In the genomic region with DNA sequence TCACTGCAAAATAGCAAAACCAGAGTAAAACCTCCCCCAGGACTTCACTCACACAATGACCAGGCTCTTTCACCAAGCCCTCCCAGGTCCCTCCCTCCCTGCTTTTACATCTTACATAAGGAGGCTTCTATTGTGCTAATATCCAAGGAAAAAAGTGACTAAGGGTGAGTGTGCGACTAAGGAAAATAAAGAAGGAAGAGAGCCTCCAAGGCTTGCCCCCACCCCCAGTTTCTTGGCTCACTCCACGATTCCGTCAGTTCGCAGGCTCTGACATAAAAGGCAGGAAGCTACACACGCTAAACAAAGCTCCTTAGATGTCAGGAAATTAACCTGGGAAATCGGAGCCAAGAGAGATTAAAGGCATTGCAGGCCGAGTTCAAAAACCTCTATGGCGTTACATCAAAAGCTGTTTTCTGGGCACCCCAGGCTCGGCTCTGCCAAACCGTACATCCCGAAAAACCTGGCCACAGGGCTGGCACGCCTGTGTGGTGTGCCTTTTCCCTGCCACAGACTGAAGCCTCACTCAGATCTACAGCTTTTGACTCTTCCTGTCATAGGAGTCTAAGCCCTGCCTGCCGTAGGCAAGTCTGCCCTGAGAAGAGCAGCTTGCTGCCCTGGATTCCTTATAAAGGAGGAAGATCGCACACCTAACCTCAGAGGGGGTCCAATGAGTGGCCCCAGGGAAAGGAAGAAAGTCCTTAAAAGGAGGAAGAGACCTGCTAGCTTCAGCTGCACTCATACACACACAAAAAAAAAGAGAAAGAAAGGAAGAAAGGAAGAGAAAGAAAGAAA, we compare ENCODE assay signal across 8 cellular contexts.
A peak's percentile ranks its signal among the peaks of the same experiment; 100 is the strongest.
DNase-seq lines count a peak whose midpoint lies in the region; ATAC-seq and TF ChIP-seq lines count a peak whose summit lies in the region.

No MANE protein-coding gene starts in this region.

- H4K20me1 ChIP-seq in SK-N-SH (ENCODE audit: insufficient read depth): no peaks in the 10 kb centered on the region

- POLR2A ChIA-PET in SK-N-SH (lab: Yijun Ruan, JAX): no interaction called here

- WGBS in SK-N-SH (ENCODE audit: low lambda C conversion rate): 35% methylated on average over 14 of the region's 14 CpGs

- CTCF ChIA-PET in SK-N-SH (lab: Yijun Ruan, JAX): interaction anchor here (0.6 to 1.7 kb wide), 3 partner anchors 12 to 115 kb away, joined by 3 to 4 read pairs (median 3); no protein-coding TSS in a partner anchor

- H3K4me2 ChIP-seq in SK-N-SH (peak overlapping the region; percentile 78), parathyroid adenoma (ENCODE audit: low read length) (no peak overlapping the region)

- H3K4me3 ChIP-seq in SK-N-SH (ENCODE audit: low read depth in 2 of 2, low read length in 1 of 2) (peak overlapping the region in 1 of 2 experiments; percentile 18; a peak in 1 of 4 replicates), parathyroid adenoma (ENCODE audit: low read depth, low read length) (no peak overlapping the region)

- peaks cover 19 to 31% of the 10 kb centered on the region in 2 experiments; a peak in 3 of 4 replicates for H3K4me1 ChIP-seq in SK-N-SH (ENCODE audit: control insufficient read depth in 1 of 2, insufficient read depth in 2 of 2, low read depth in 1 of 2, low read length in 1 of 2)
- H3K4me1 ChIP-seq in parathyroid adenoma: no peaks in the 10 kb centered on the region

- peak in 1 of 2 experiments; percentile 76; a peak in 2 of 4 replicates for TF ChIP-seq EP300 in SK-N-SH (IDR thresholded peaks at IDR 0.05; ENCODE audit: borderline replicate concordance in 1 of 2, low read depth in 1 of 2, low read length in 1 of 2)

- ATAC-seq in GM18502 (IDR thresholded peaks at IDR 0.05; ENCODE audit: poor library complexity, unreplicated experiment) (no peak), GM21825 (IDR thresholded peaks at IDR 0.05; ENCODE audit: unreplicated experiment) (no peak)

- no peak for TF ChIP-seq CTCF in SK-N-SH (IDR thresholded peaks at IDR 0.05)
- no peak for TF ChIP-seq CTCF in parathyroid adenoma (IDR thresholded peaks at IDR 0.05)

- H3K9ac ChIP-seq in SK-N-SH (peak overlapping the region; percentile 84), parathyroid adenoma (no peak overlapping the region)

- peaks cover 7% of the 10 kb centered on the region for H3F3A ChIP-seq in SK-N-SH (replicated peaks; ENCODE audit: insufficient read depth)

- TF ChIP-seq RAD21 in SK-N-SH (IDR thresholded peaks at IDR 0.05; ENCODE audit: low read length): no peak

- H3K27ac ChIP-seq in SK-N-SH (ENCODE audit: low read depth in 2 of 2, low read length in 1 of 2) (peak overlapping the region in 1 of 2 experiments; percentile 95; a peak in 2 of 4 replicates), parathyroid adenoma (peak overlapping the region; percentile 87)

- H3K79me2 ChIP-seq in SK-N-SH (ENCODE audit: insufficient read depth) (no peaks in the 10 kb centered on the region), parathyroid adenoma (no peaks in the 10 kb centered on the region)

- peak; percentile 2 for DNase-seq in NCI-H510A treated with DMSO at 0.1 percent for 48 hours (lab: John Stamatoyannopoulos, UW)
- DNase-seq in NCI-H510A (lab: John Stamatoyannopoulos, UW): no peak
- no peak for DNase-seq in SK-N-SH
- peak; percentile 56 for DNase-seq in globus pallidus (ENCODE audit: low spot score)
- no peak for DNase-seq in stimulated activated CD4-positive, alpha-beta T cell treated with anti-CD3 and anti-CD28 coated beads, Interleukin-4, amount 100 ng/mL, for 24 hours

- H3K9me3 ChIP-seq in SK-N-SH (no peaks in the 10 kb centered on the region), parathyroid adenoma (ENCODE audit: control insufficient read depth, low read length) (no peaks in the 10 kb centered on the region)

- no peaks in the 10 kb centered on the region for H3K9me2 ChIP-seq in SK-N-SH

- H3K36me3 ChIP-seq in SK-N-SH (replicated peaks in 1 of 2; ENCODE audit: control insufficient read depth in 1 of 2, insufficient read depth in 2 of 2, low read length in 1 of 2) (no peaks in the 10 kb centered on the region), parathyroid adenoma (ENCODE audit: control insufficient read depth, insufficient read depth, low read length) (no peaks in the 10 kb centered on the region)

- peak overlapping the region; percentile 83 for H2AFZ ChIP-seq in SK-N-SH (ENCODE audit: low read depth)
- no peak overlapping the region for H2AFZ ChIP-seq in parathyroid adenoma

- no peaks in the 10 kb centered on the region for H3K27me3 ChIP-seq in SK-N-SH (ENCODE audit: insufficient read depth)
- no peaks in the 10 kb centered on the region for H3K27me3 ChIP-seq in parathyroid adenoma (ENCODE audit: control insufficient read depth, insufficient read depth, low read length)

TF ChIP-seq in SK-N-SH, 30 proteins besides CTCF, POLR2A, EP300 and RAD21 (continues in another document):
- TF ChIP-seq NFIC (IDR thresholded peaks at IDR 0.05; ENCODE audit: borderline replicate concordance) (peak; percentile 97), TEAD4 (IDR thresholded peaks at IDR 0.05; ENCODE audit: borderline replicate concordance, insufficient read depth) (0 out of 2 replicates have a peak, but pooled peaks have one; percentile 31), TAF1 (IDR thresholded peaks at IDR 0.05; ENCODE audit: borderline replicate concordance, low read depth, low read length) (no peak), FOXM1 (IDR thresholded peaks at IDR 0.05; ENCODE audit: low read depth) (no peak), RXRA (IDR thresholded peaks at IDR 0.05; ENCODE audit: borderline replicate concordance, low read depth) (peak; percentile 55; the same call in 1 of the 2 replicates), ELF1 (IDR thresholded peaks at IDR 0.05) (peak; percentile 51; the same call in 1 of the 2 replicates), JUND (IDR thresholded peaks at IDR 0.05) (peak; percentile 71), TCF12 (IDR thresholded peaks at IDR 0.05) (peak; percentile 79), FOSL2 (IDR thresholded peaks at IDR 0.05; ENCODE audit: borderline replicate concordance, low read depth) (peak; percentile 88)
- TF ChIP-seq, protein P1, sequence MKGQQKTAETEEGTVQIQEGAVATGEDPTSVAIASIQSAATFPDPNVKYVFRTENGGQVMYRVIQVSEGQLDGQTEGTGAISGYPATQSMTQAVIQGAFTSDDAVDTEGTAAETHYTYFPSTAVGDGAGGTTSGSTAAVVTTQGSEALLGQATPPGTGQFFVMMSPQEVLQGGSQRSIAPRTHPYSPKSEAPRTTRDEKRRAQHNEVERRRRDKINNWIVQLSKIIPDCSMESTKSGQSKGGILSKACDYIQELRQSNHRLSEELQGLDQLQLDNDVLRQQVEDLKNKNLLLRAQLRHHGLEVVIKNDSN (IDR thresholded peaks at IDR 0.05; ENCODE audit: borderline replicate concordance, low read depth): no peak
- TF ChIP-seq, protein P2, sequence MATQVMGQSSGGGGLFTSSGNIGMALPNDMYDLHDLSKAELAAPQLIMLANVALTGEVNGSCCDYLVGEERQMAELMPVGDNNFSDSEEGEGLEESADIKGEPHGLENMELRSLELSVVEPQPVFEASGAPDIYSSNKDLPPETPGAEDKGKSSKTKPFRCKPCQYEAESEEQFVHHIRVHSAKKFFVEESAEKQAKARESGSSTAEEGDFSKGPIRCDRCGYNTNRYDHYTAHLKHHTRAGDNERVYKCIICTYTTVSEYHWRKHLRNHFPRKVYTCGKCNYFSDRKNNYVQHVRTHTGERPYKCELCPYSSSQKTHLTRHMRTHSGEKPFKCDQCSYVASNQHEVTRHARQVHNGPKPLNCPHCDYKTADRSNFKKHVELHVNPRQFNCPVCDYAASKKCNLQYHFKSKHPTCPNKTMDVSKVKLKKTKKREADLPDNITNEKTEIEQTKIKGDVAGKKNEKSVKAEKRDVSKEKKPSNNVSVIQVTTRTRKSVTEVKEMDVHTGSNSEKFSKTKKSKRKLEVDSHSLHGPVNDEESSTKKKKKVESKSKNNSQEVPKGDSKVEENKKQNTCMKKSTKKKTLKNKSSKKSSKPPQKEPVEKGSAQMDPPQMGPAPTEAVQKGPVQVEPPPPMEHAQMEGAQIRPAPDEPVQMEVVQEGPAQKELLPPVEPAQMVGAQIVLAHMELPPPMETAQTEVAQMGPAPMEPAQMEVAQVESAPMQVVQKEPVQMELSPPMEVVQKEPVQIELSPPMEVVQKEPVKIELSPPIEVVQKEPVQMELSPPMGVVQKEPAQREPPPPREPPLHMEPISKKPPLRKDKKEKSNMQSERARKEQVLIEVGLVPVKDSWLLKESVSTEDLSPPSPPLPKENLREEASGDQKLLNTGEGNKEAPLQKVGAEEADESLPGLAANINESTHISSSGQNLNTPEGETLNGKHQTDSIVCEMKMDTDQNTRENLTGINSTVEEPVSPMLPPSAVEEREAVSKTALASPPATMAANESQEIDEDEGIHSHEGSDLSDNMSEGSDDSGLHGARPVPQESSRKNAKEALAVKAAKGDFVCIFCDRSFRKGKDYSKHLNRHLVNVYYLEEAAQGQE (IDR thresholded peaks at IDR 0.05; ENCODE audit: low read depth, low read length): peak; percentile 42; the same call in 1 of the 2 replicates
- TF ChIP-seq, protein P3, sequence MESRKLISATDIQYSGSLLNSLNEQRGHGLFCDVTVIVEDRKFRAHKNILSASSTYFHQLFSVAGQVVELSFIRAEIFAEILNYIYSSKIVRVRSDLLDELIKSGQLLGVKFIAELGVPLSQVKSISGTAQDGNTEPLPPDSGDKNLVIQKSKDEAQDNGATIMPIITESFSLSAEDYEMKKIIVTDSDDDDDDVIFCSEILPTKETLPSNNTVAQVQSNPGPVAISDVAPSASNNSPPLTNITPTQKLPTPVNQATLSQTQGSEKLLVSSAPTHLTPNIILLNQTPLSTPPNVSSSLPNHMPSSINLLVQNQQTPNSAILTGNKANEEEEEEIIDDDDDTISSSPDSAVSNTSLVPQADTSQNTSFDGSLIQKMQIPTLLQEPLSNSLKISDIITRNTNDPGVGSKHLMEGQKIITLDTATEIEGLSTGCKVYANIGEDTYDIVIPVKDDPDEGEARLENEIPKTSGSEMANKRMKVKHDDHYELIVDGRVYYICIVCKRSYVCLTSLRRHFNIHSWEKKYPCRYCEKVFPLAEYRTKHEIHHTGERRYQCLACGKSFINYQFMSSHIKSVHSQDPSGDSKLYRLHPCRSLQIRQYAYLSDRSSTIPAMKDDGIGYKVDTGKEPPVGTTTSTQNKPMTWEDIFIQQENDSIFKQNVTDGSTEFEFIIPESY (IDR thresholded peaks at IDR 0.05; ENCODE audit: borderline replicate concordance, low read depth): 0 out of 2 replicates have a peak, but pooled peaks have one; percentile 29
- TF ChIP-seq, protein P4, sequence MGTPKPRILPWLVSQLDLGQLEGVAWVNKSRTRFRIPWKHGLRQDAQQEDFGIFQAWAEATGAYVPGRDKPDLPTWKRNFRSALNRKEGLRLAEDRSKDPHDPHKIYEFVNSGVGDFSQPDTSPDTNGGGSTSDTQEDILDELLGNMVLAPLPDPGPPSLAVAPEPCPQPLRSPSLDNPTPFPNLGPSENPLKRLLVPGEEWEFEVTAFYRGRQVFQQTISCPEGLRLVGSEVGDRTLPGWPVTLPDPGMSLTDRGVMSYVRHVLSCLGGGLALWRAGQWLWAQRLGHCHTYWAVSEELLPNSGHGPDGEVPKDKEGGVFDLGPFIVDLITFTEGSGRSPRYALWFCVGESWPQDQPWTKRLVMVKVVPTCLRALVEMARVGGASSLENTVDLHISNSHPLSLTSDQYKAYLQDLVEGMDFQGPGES (IDR thresholded peaks at IDR 0.05; ENCODE audit: low read depth, low read length): no peak

Comparison
In these comparisons a context has a peak if more than half of its experiments do, and no peak if none do; other contexts are left out.
1. DNase-seq: peak in NCI-H510A treated with DMSO at 0.1 percent for 48 hours (single experiment) and globus pallidus (single experiment); none in NCI-H510A (single experiment), SK-N-SH (single experiment) and stimulated activated CD4-positive, alpha-beta T cell treated with anti-CD3 and anti-CD28 coated beads, Interleukin-4, amount 100 ng/mL, for 24 hours (single experiment).